Comparison of ENCODE assay signal across 14 cellular contexts in the genomic region with DNA sequence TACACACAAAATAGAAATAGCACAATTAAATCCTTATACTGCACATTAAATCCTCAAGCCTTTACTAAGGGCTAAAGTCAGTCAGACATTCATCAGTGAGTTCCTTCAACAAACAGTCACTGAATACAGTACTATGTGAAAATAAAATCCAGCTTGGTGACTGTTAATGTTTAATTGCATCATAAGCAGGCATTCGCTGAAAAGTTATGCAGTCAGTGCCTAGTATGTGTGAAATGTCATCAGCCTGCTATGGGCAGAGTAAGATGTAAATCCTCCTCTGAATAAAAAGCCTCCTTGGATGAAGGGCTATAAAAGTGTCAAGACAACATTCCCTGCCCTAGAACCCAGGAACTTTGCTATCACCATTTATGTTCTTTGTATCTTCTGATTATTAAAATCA.
DNase-seq lines count a peak whose midpoint lies in the region; ATAC-seq and TF ChIP-seq lines count a peak whose summit lies in the region.
"Had no signal": no experiment of that assay in that cellular context is flagged by ENCODE, and none has a peak within 500 bp of the region (broad histone marks: within the 10 kb centered on the region; RNA-seq: fewer than 3 reads in every experiment).

No MANE protein-coding gene starts in this region.

- H3K4me3 ChIP-seq in AG09309 (ENCODE audit: control insufficient read depth, low read depth, low read length) (no peak overlapping the region), HUES48 (ENCODE audit: low read depth, low read length) (no peak overlapping the region), ectodermal cell (ENCODE audit: insufficient read depth, low read depth, low read length) (no peak overlapping the region)
- H3K4me3 ChIP-seq: upper lobe of right lung had no signal

- no peaks in the 10 kb centered on the region for H3K27me3 Mint-ChIP-seq in memory B cell

- TF ChIP-seq CTCF in AG09309 (IDR thresholded peaks at IDR 0.05; ENCODE audit: control insufficient read depth, insufficient read depth, low read depth, low read length, missing control alignments) = no peak

- ATAC-seq in memory B cell (ENCODE audit: low read depth) (no peak), GM18858 (IDR thresholded peaks at IDR 0.05; ENCODE audit: unreplicated experiment) (no peak), GM18517 (IDR thresholded peaks at IDR 0.05; ENCODE audit: unreplicated experiment) (no peak)
- no peak for ATAC-seq in stimulated activated naive CD8-positive, alpha-beta T cell treated with anti-CD3 and anti-CD28 coated beads, Interleukin-15, Interleukin-2, amounts not matched to agents 100 U/mL and 50 U/mL, for 24 hours
- ATAC-seq: upper lobe of right lung had no signal

- H3K4me1 ChIP-seq in HUES48 (ENCODE audit: control insufficient read depth, insufficient read depth, low read length) (peaks cover 51% of the 10 kb centered on the region), ectodermal cell (ENCODE audit: control insufficient read depth, insufficient read depth, low read length) (peaks cover 43% of the 10 kb centered on the region)

- WGBS in ectodermal cell, 2 experiments = 73 to 87% methylated on average over 1 of the region's 1 CpG

- H3K27ac Mint-ChIP-seq in memory B cell = peak overlapping the region; percentile 79
- H3K27ac Mint-ChIP-seq: activated CD4-positive, alpha-beta T cell treated with anti-CD3 and anti-CD28 coated beads, Interleukin-2, amount 10 ng/mL, durations not matched to agents 24 days and 14 days; activated T-helper 1 cell treated with anti-CD3 and anti-CD28 coated beads, Interleukin-12 subunit alpha, Interleukin-12 subunit beta, Interleukin-2, Interleukin-4 antibody, amounts not matched to agents 30 ng/mL and 10 ng/mL and 1 ng/mL, durations not matched to agents 14 hours and 24 hours and 36 hours; T-helper 1 cell treated with Interleukin-12 subunit alpha and Interleukin-12 subunit beta and Interleukin-4 antibody, amounts not matched to agents 30 μg/mL and 1 μg/mL, for 36 hours had no signal

- H3K27ac ChIP-seq in HUES48 (ENCODE audit: low read depth, low read length) (peak overlapping the region; percentile 63), ectodermal cell (ENCODE audit: insufficient read depth, low read depth, low read length, poor library complexity, severe bottlenecking) (peak overlapping the region; percentile 68)
- H3K27ac ChIP-seq: upper lobe of right lung had no signal

- H3K36me3 Mint-ChIP-seq in memory B cell = peaks cover 15% of the 10 kb centered on the region

- no peak overlapping the region for H3K4me3 Mint-ChIP-seq in memory B cell
- H3K4me3 Mint-ChIP-seq: activated CD4-positive, alpha-beta T cell treated with anti-CD3 and anti-CD28 coated beads, Interleukin-2, amount 10 ng/mL, durations not matched to agents 24 days and 14 days; activated T-helper 1 cell treated with anti-CD3 and anti-CD28 coated beads, Interleukin-12 subunit alpha, Interleukin-12 subunit beta, Interleukin-2, Interleukin-4 antibody, amounts not matched to agents 30 ng/mL and 10 ng/mL and 1 ng/mL, durations not matched to agents 14 hours and 24 hours and 36 hours; T-helper 1 cell treated with Interleukin-12 subunit alpha and Interleukin-12 subunit beta and Interleukin-4 antibody, amounts not matched to agents 30 μg/mL and 1 μg/mL, for 36 hours had no signal

- H3K36me3 ChIP-seq in HUES48 (ENCODE audit: control insufficient read depth, insufficient read depth, low read length) = peaks cover 41% of the 10 kb centered on the region
- no peaks in the 10 kb centered on the region for H3K36me3 ChIP-seq in ectodermal cell (ENCODE audit: control insufficient read depth, insufficient read depth, low read length)

- no peaks in the 10 kb centered on the region for H3K27me3 ChIP-seq in HUES48 (ENCODE audit: control insufficient read depth, insufficient read depth, low read length)
- H3K27me3 ChIP-seq in ectodermal cell (ENCODE audit: control insufficient read depth, insufficient read depth, low read length, poor library complexity, severe bottlenecking) = no peaks in the 10 kb centered on the region
- H3K27me3 ChIP-seq: upper lobe of right lung had no signal

- H3K9me3 ChIP-seq in HUES48 (ENCODE audit: control insufficient read depth, insufficient read depth, low read length) (no peaks in the 10 kb centered on the region), ectodermal cell (ENCODE audit: control insufficient read depth, low read length) (no peaks in the 10 kb centered on the region)
- H3K9me3 ChIP-seq: upper lobe of right lung had no signal

- H3K9ac ChIP-seq in HUES48 (ENCODE audit: low read depth, low read length) = no peak overlapping the region

- H3K9me3 Mint-ChIP-seq in memory B cell = no peaks in the 10 kb centered on the region
- H3K9me3 Mint-ChIP-seq: activated CD4-positive, alpha-beta T cell treated with anti-CD3 and anti-CD28 coated beads, Interleukin-2, amount 10 ng/mL, durations not matched to agents 24 days and 14 days; activated T-helper 1 cell treated with anti-CD3 and anti-CD28 coated beads, Interleukin-12 subunit alpha, Interleukin-12 subunit beta, Interleukin-2, Interleukin-4 antibody, amounts not matched to agents 30 ng/mL and 10 ng/mL and 1 ng/mL, durations not matched to agents 14 hours and 24 hours and 36 hours; T-helper 1 cell treated with Interleukin-12 subunit alpha and Interleukin-12 subunit beta and Interleukin-4 antibody, amounts not matched to agents 30 μg/mL and 1 μg/mL, for 36 hours had no signal

- peak; percentile 62 for DNase-seq in AG09309 (ENCODE audit: low read depth)
- no peak for DNase-seq in memory B cell (ENCODE audit: low spot score in 2 of 2)
- DNase-seq in stimulated activated naive CD8-positive, alpha-beta T cell treated with anti-CD3 and anti-CD28 coated beads, Interleukin-15, Interleukin-2, amounts not matched to agents 100 U/mL and 50 U/mL, for 24 hours = no peak
- DNase-seq in activated T-cell treated with anti-CD3 and anti-CD28 coated beads for 4 hours = no peak
- DNase-seq: activated CD4-positive, alpha-beta T cell treated with anti-CD3 and anti-CD28 coated beads, Interleukin-2, amount 10 ng/mL, durations not matched to agents 24 days and 14 days; DMS79; stimulated activated CD8-positive, alpha-beta memory T cell treated with anti-CD3 and anti-CD28 coated beads, Interleukin-4, amount 100 ng/mL, for 48 hours; upper lobe of right lung had no signal

- peaks cover 48% of the 10 kb centered on the region for H3K4me1 Mint-ChIP-seq in memory B cell
